30 cellular contexts compared by ENCODE assay signal in genomic region chr9:134154262-134154701, GRCh38. TPM values are rescaled to one million over a fixed set of nuclear protein-coding genes. Genes with fewer than 3 reads are reported as not detected.
"Had no signal": no experiment of that assay in that cellular context is flagged by ENCODE, and none has a peak within 500 bp of the region (broad histone marks: within the 10 kb centered on the region; RNA-seq: fewer than 3 reads in every experiment).

No MANE protein-coding gene starts in this region.

- H3K4me3 ChIP-seq: colonic mucosa, esophagus squamous epithelium, gastrocnemius medialis, heart right ventricle, left lung, lower lobe of right lung had no signal

- H3K27me3 ChIP-seq: colonic mucosa, esophagus squamous epithelium, gastrocnemius medialis, heart right ventricle, left lung had no signal

- ATAC-seq: effector memory CD8-positive, alpha-beta T cell; esophagus mucosa; gastrocnemius medialis; left cardiac atrium; left lung; left ventricle myocardium superior; lower lobe of right lung had no signal

- H3K4me1 ChIP-seq: colonic mucosa, esophagus squamous epithelium, gastrocnemius medialis, heart right ventricle, left lung, lower lobe of right lung had no signal

- DNase-seq: colonic mucosa; cortex of kidney; effector CD8-positive, alpha-beta T cell; effector memory CD8-positive, alpha-beta T cell; endodermal cell; erythroblast; esophagus squamous epithelium; foreskin fibroblast; foreskin melanocyte; gastrocnemius medialis; glutamatergic neuron; head of caudate nucleus; heart right ventricle; hippocampal formation; left cardiac atrium; left ventricle myocardium superior; lower lobe of right lung; mesenchymal stem cell had no signal

- H3K9me3 ChIP-seq: colonic mucosa, esophagus squamous epithelium, gastrocnemius medialis, heart right ventricle, left lung, lower lobe of right lung had no signal

- H3K27ac ChIP-seq: colonic mucosa, epithelial cell of prostate, esophagus squamous epithelium, gastrocnemius medialis, heart right ventricle, left lung, lower lobe of right lung had no signal

- FAIRE-seq: endometrium, islet of Langerhans, keratinocyte had no signal

RNA-seq across cellular contexts. Expression of gene RNU6ATAC, which starts 10.1 kb away (rescaled TPM):
- total RNA-seq: dermis microvascular lymphatic vessel endothelial cell, esophagus squamous epithelium, gastrocnemius medialis, glomerular endothelial cell, kidney epithelial cell, lower leg skin, lung microvascular endothelial cell, mononuclear cell had no signal
- polyA plus RNA-seq: heart right ventricle, keratinocyte had no signal
